1 cellular context compared by ENCODE assay signal in genomic region chr17:41367426-41368075, GRCh38.
TF ChIP-seq lines count a peak whose summit lies in the region.

No MANE protein-coding gene starts in this region.

TF ChIP-seq in IMR-90, 13 proteins besides CTCF, POLR2A, EP300 and RAD21:
- no peak for TF ChIP-seq CHD1 (IDR thresholded peaks at IDR 0.05; ENCODE audit: low read depth, low read length)
- TF ChIP-seq CEBPB (IDR thresholded peaks at IDR 0.05; ENCODE audit: low read depth, low read length): no peak; the same call in 1 of the 2 replicates
- TF ChIP-seq ELK1 (IDR thresholded peaks at IDR 0.05; ENCODE audit: borderline replicate concordance, low read depth, low read length): no peak
- TF ChIP-seq USF2 (IDR thresholded peaks at IDR 0.05; ENCODE audit: low read depth, low read length): no peak
- TF ChIP-seq MAZ (IDR thresholded peaks at IDR 0.05; ENCODE audit: borderline replicate concordance, low read depth, low read length): no peak
- TF ChIP-seq BHLHE40 (IDR thresholded peaks at IDR 0.05; ENCODE audit: low read depth, low read length): no peak
- TF ChIP-seq RCOR1 (IDR thresholded peaks at IDR 0.05; ENCODE audit: insufficient replicate concordance, low read length): no peak
- TF ChIP-seq NFE2L2 (IDR thresholded peaks at IDR 0.05; ENCODE audit: low read depth, low read length): no peak
- TF ChIP-seq MAFK (IDR thresholded peaks at IDR 0.05; ENCODE audit: low read depth, low read length): no peak
- TF ChIP-seq MXI1 (IDR thresholded peaks at IDR 0.05; ENCODE audit: borderline replicate concordance, low read depth, low read length): no peak
- no peak for TF ChIP-seq SMC3 (IDR thresholded peaks at IDR 0.05; ENCODE audit: low read depth, low read length)
